ENCODE assay signal across 24 cellular contexts in genomic region chr3:159838936-159839335, GRCh38. TPM values are rescaled to one million over a fixed set of nuclear protein-coding genes. Genes with fewer than 3 reads are reported as not detected.
DNase-seq lines count a peak whose midpoint lies in the region; TF ChIP-seq lines count a peak whose summit lies in the region.
"Had no signal": no experiment of that assay in that cellular context is flagged by ENCODE, and none has a peak within 500 bp of the region (broad histone marks: within the 10 kb centered on the region; RNA-seq: fewer than 3 reads in every experiment).

No MANE protein-coding gene starts in this region.

- H3K9ac ChIP-seq in endocrine pancreas (ENCODE audit: control insufficient read depth, insufficient read depth, low read length): no peak overlapping the region
- no peak overlapping the region for H3K9ac ChIP-seq in smooth muscle cell (ENCODE audit: low read depth)

- DNase-seq in smooth muscle cell (lab: John Stamatoyannopoulos, UW; ENCODE audit: unreplicated experiment) (no peak), NCI-H524 treated with DMSO at 0.1 percent for 48 hours (lab: John Stamatoyannopoulos, UW) (no peak), posterior cingulate gyrus (no peak)
- DNase-seq in activated CD4-positive, CD25-positive, alpha-beta regulatory T cell (lab: John Stamatoyannopoulos, UW): no peak
- DNase-seq: activated CD4-positive, alpha-beta memory T cell treated with anti-CD3 and anti-CD28 coated beads for 36 hours; activated CD8-positive, alpha-beta memory T cell treated with anti-CD3 and anti-CD28 coated beads, Interleukin-2, amount 50 U/mL, for 48 hours; aorta; Caco-2; DMS79 treated with DMSO at 0.1 percent for 48 hours; GF-D8; HCEC 1CT; kidney glomerular epithelial cell; NCI-H187 treated with DMSO at 0.1 percent for 48 hours; retina; SIG-M5; stimulated activated CD4-positive, alpha-beta T cell treated with anti-CD3 and anti-CD28 coated beads, Interleukin-2, amount 100 ng/mL, for 24 hours; T-helper 1 cell had no signal

- H3K4me3 Mint-ChIP-seq in brain: peak overlapping the region; percentile 69 to 97 (median 90)
- peak overlapping the region; percentile 6 to 32 (median 12) for H3K4me3 Mint-ChIP-seq in nephron
- H3K4me3 Mint-ChIP-seq: activated CD4-positive, alpha-beta memory T cell treated with anti-CD3 and anti-CD28 coated beads for 36 hours had no signal

- TF ChIP-seq CTCF in brain (conservative IDR thresholded peaks at IDR 0.05) (no peak), nephron (IDR thresholded peaks at IDR 0.05; ENCODE audit: unreplicated experiment in 3 of 3) (no peak), smooth muscle cell (IDR thresholded peaks at IDR 0.05; ENCODE audit: borderline replicate concordance, insufficient read depth, poor library complexity, severe bottlenecking) (no peak)

- H4K20me1 ChIP-seq in smooth muscle cell (ENCODE audit: low read depth): peaks cover 89% of the 10 kb centered on the region

- 94% methylated on average over 2 of the region's 2 CpGs for WGBS in smooth muscle cell (ENCODE audit: low lambda C conversion rate)

- H3K9me3 ChIP-seq in endocrine pancreas (ENCODE audit: control insufficient read depth, low read length): no peaks in the 10 kb centered on the region
- no peaks in the 10 kb centered on the region for H3K9me3 ChIP-seq in smooth muscle cell (replicated peaks; ENCODE audit: low read depth)
- H3K9me3 ChIP-seq: Caco-2 had no signal

- peaks cover 0 to 2% (median 0%) of the 10 kb centered on the region in 5 experiments for H3K9me3 Mint-ChIP-seq in brain
- H3K9me3 Mint-ChIP-seq in nephron: no peaks in the 10 kb centered on the region
- H3K9me3 Mint-ChIP-seq: activated CD4-positive, alpha-beta memory T cell treated with anti-CD3 and anti-CD28 coated beads for 36 hours had no signal

- H3F3A ChIP-seq in smooth muscle cell (ENCODE audit: low read depth): peaks cover 14% of the 10 kb centered on the region

- H3K4me3 ChIP-seq in endocrine pancreas (ENCODE audit: control insufficient read depth, insufficient read depth, low read length): peak overlapping the region; percentile 93
- no peak overlapping the region for H3K4me3 ChIP-seq in smooth muscle cell

- H3K4me1 ChIP-seq in endocrine pancreas (ENCODE audit: control insufficient read depth, insufficient read depth, low read length) (peaks cover 5% of the 10 kb centered on the region), smooth muscle cell (ENCODE audit: low read depth) (peaks cover 41% of the 10 kb centered on the region)
- H3K4me1 ChIP-seq: Caco-2 had no signal

- H3K4me1 Mint-ChIP-seq in brain (peaks cover 67% of the 10 kb centered on the region), nephron (peaks cover 51% of the 10 kb centered on the region)

- peak overlapping the region; percentile 83 for H3K4me2 ChIP-seq in smooth muscle cell

- H3K27me3 Mint-ChIP-seq in brain (peaks cover 6% of the 10 kb centered on the region), nephron (ENCODE audit: low read depth) (peaks cover 9% of the 10 kb centered on the region)

- H3K27me3 ChIP-seq in endocrine pancreas (ENCODE audit: control insufficient read depth, insufficient read depth, low read length) (no peaks in the 10 kb centered on the region), smooth muscle cell (ENCODE audit: low read depth) (no peaks in the 10 kb centered on the region)
- H3K27me3 ChIP-seq: cardiac muscle cell had no signal

- H3K36me3 Mint-ChIP-seq in brain (peaks cover 3% of the 10 kb centered on the region), nephron (ENCODE audit: low read depth) (no peaks in the 10 kb centered on the region)
- H3K36me3 Mint-ChIP-seq: activated CD4-positive, alpha-beta memory T cell treated with anti-CD3 and anti-CD28 coated beads for 36 hours; activated naive CD8-positive, alpha-beta T cell had no signal

- H3K27ac Mint-ChIP-seq in brain (peak overlapping the region; percentile 30 to 99 (median 84)), nephron (peak overlapping the region in 1 of 3 experiments; percentile 38)
- H3K27ac Mint-ChIP-seq: activated CD4-positive, alpha-beta memory T cell treated with anti-CD3 and anti-CD28 coated beads for 36 hours; activated naive CD8-positive, alpha-beta T cell had no signal

- H2AFZ ChIP-seq in smooth muscle cell (ENCODE audit: low read depth): no peak overlapping the region

- H3K36me3 ChIP-seq in endocrine pancreas (ENCODE audit: control insufficient read depth, insufficient read depth, low read length): no peaks in the 10 kb centered on the region
- H3K36me3 ChIP-seq in smooth muscle cell (ENCODE audit: low read depth): no peaks in the 10 kb centered on the region
- H3K36me3 ChIP-seq: cardiac muscle cell had no signal

- intact Hi-C loops in posterior cingulate gyrus (cut with DNase I): no loop called here

- H3K27ac ChIP-seq in smooth muscle cell (ENCODE audit: low read depth): no peak overlapping the region
- H3K27ac ChIP-seq: C4-2B had no signal

- H3K79me2 ChIP-seq in smooth muscle cell (ENCODE audit: low read depth): peaks cover 83% of the 10 kb centered on the region

RNA-seq across cellular contexts. Expression of gene SCHIP1, which starts 0.7 kb away (rescaled TPM):
- 51.7 TPM for polyA plus RNA-seq in brain (ENCODE audit: insufficient read depth, low read depth, low replicate concordance)
- total RNA-seq in smooth muscle cell: 2.4 and 12.4 TPM in 2 replicates
- 3.5 and 5.1 TPM in 2 replicates for polyA plus RNA-seq in smooth muscle cell
- total RNA-seq: HT-29 had no signal
